ENCODE assay signal across 1 cellular context in the genomic region with DNA sequence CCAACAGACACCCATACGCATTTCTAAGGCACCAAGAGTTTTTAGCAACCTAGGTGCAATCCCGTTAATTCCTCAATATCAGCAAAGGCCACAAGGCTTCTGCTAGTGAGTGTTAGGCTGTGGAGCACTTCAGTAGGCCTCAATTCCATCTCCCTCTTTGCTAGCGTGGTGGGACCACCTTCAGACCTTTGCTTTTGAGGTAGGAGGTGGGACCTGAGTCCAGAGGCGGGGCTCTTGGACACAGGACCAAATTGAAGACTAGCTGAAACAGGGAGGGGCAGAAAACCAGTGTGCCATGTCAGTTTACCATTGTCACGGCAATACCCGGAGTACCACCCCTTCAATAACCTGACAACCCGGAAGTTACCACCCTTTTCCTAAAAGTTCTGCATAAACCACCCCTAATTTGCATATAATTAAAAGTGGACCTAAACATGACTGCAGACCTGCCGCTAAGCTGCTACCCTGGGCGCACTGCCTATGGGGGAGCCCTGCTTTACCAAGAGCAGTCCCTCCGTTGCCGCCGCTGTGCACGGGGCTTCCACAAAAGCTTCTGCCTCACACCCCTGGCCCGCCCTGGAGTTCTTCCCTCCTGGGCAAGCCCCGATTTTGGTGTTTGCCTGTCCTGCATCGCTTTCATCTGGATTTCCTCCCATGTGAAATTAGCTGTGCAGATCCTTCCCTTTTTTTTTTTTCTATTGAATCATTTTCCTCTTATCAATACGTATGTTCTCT.
TF ChIP-seq lines count a peak whose summit lies in the region.

No MANE protein-coding gene starts in this region.

TF ChIP-seq in K562, 482 proteins besides CTCF, POLR2A, EP300 and RAD21:
- TF ChIP-seq, protein P1, sequence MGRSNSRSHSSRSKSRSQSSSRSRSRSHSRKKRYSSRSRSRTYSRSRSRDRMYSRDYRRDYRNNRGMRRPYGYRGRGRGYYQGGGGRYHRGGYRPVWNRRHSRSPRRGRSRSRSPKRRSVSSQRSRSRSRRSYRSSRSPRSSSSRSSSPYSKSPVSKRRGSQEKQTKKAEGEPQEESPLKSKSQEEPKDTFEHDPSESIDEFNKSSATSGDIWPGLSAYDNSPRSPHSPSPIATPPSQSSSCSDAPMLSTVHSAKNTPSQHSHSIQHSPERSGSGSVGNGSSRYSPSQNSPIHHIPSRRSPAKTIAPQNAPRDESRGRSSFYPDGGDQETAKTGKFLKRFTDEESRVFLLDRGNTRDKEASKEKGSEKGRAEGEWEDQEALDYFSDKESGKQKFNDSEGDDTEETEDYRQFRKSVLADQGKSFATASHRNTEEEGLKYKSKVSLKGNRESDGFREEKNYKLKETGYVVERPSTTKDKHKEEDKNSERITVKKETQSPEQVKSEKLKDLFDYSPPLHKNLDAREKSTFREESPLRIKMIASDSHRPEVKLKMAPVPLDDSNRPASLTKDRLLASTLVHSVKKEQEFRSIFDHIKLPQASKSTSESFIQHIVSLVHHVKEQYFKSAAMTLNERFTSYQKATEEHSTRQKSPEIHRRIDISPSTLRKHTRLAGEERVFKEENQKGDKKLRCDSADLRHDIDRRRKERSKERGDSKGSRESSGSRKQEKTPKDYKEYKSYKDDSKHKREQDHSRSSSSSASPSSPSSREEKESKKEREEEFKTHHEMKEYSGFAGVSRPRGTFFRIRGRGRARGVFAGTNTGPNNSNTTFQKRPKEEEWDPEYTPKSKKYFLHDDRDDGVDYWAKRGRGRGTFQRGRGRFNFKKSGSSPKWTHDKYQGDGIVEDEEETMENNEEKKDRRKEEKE (IDR thresholded peaks at IDR 0.05; ENCODE audit: borderline replicate concordance in 1 of 2, control insufficient read depth in 1 of 2, low read depth in 2 of 2, low read length in 1 of 2): no peak
- TF ChIP-seq EZH2 (IDR thresholded peaks at IDR 0.05; ENCODE audit: borderline replicate concordance, low read depth, low read length): peak; percentile 60; the same call in 1 of the 2 replicates
